ENCODE assay signal across 25 cellular contexts in the genomic region with DNA sequence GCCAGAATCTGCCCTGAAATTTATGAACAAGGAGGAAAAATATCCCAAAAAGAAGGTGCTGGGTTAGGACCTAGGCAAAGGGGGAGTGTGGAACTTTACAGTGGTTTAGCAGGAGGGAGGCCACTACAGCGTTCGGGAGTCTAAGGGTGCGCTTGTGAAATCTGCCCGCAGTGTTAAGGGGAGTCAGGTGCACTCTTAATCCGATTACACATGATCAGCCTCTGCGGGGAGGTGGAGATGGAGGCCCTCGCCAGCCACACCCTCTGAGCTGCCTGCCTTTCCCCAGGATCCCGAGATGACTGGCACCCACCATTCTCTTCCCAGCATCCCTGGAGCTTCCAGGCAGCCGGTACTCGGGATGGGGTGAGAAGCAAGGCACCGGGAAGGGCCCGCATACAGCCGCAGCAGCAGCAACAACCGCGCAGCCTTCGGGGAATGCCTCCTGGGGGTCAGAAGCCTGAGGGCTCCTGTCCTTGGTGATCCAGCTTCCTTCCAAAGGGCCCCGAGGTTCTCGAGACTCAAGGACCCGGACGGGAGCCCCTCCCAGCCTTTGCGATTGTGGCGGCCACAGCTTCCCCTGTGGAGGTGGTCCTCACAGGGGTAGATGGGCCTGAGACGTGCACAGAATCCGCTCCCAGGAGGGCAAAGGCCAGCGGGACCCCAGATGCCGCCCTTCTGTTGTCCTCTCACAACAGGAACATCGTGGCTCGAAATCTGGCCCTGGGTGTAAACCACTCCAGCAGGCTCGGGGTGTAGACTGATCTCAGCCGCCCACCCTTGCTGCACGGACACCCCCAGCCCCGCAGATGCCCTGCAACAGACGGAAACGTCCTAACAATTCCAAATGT. TPM values are rescaled to one million over a fixed set of nuclear protein-coding genes. Genes with fewer than 3 reads are reported as not detected.
A peak's percentile ranks its signal among the peaks of the same experiment; 100 is the strongest.
DNase-seq lines count a peak whose midpoint lies in the region; ATAC-seq and TF ChIP-seq lines count a peak whose summit lies in the region.
"Had no signal": no experiment of that assay in that cellular context is flagged by ENCODE, and none has a peak within 500 bp of the region (broad histone marks: within the 10 kb centered on the region; RNA-seq: fewer than 3 reads in every experiment).

No MANE protein-coding gene starts in this region.

- ATAC-seq in Right ventricle myocardium inferior = no peak
- no peak for ATAC-seq in heart right ventricle
- ATAC-seq in upper lobe of right lung = no peak

- H3K4me3 Mint-ChIP-seq in activated T-helper 1 cell treated with anti-CD3 and anti-CD28 coated beads, Interleukin-12 subunit alpha, Interleukin-12 subunit beta, Interleukin-2, Interleukin-4 antibody, amounts not matched to agents 30 ng/mL and 10 ng/mL and 1 ng/mL, durations not matched to agents 14 hours and 24 hours and 36 hours = no peak overlapping the region
- H3K4me3 Mint-ChIP-seq: CD4-positive, CD25-positive, alpha-beta regulatory T cell had no signal

- H3K36me3 ChIP-seq in heart right ventricle = no peaks in the 10 kb centered on the region
- H3K36me3 ChIP-seq in esophagus muscularis mucosa = no peaks in the 10 kb centered on the region
- no peaks in the 10 kb centered on the region for H3K36me3 ChIP-seq in upper lobe of right lung
- H3K36me3 ChIP-seq in esophagus squamous epithelium = no peaks in the 10 kb centered on the region
- H3K36me3 ChIP-seq: BE2C had no signal

- DNase-seq in Right ventricle myocardium inferior (ENCODE audit: missing footprints) = peak; percentile 57
- DNase-seq in heart right ventricle = no peak
- peak; percentile 87 to 95 for DNase-seq in NCI-H524 (lab: John Stamatoyannopoulos, UW)
- peak; percentile 91 for DNase-seq in esophagus muscularis mucosa (ENCODE audit: extremely low spot score)
- DNase-seq in upper lobe of right lung = peak; percentile 61
- DNase-seq in NOMO-1 (lab: John Stamatoyannopoulos, UW; ENCODE audit: unreplicated experiment in 2 of 2) = no peak
- DNase-seq in activated T-helper 1 cell treated with anti-CD3 and anti-CD28 coated beads, Interleukin-12 subunit alpha, Interleukin-12 subunit beta, Interleukin-2, Interleukin-4 antibody, amounts not matched to agents 30 ng/mL and 10 ng/mL and 1 ng/mL, durations not matched to agents 14 hours and 24 hours and 36 hours (ENCODE audit: low spot score) = no peak
- DNase-seq in esophagus squamous epithelium (lab: John Stamatoyannopoulos, UW) = no peak
- DNase-seq: BE2C; CD4-positive, CD25-positive, alpha-beta regulatory T cell; COR-L47; GF-D8; KG1; MV-4-11; NCI-H1417; NCI-H187 treated with DMSO at 0.1 percent for 48 hours; NCI-H2227 treated with DMSO at 0.1 percent for 48 hours; NCI-H526; NK-92 treated with Interleukin-12 subunit alpha and Interleukin-12 subunit beta, amount 100 ng/mL, for 24 hours; SHP77 treated with DMSO at 0.1 percent for 48 hours; SK-N-SH had no signal

- no peak overlapping the region for H3K4me3 ChIP-seq in heart right ventricle
- no peak overlapping the region for H3K4me3 ChIP-seq in esophagus muscularis mucosa
- no peak overlapping the region for H3K4me3 ChIP-seq in upper lobe of right lung
- no peak overlapping the region for H3K4me3 ChIP-seq in esophagus squamous epithelium

- TF ChIP-seq EP300 in esophagus muscularis mucosa (IDR thresholded peaks at IDR 0.05) = no peak

- no peak overlapping the region for H3K27ac ChIP-seq in heart right ventricle
- H3K27ac ChIP-seq in esophagus muscularis mucosa (replicated peaks in 1 of 4) = no peak overlapping the region
- no peak overlapping the region for H3K27ac ChIP-seq in upper lobe of right lung
- H3K27ac ChIP-seq in esophagus squamous epithelium = no peak overlapping the region

- 89 to 94% methylated on average over 34 of the region's 34 CpGs for WGBS in heart right ventricle, 2 donors
- WGBS in esophagus muscularis mucosa = 87% methylated on average over 24 of the region's 34 CpGs
- WGBS in esophagus squamous epithelium, 2 donors = 85 to 89% methylated on average over 10 to 19 of the region's 34 CpGs

- no peaks in the 10 kb centered on the region for H3K36me3 Mint-ChIP-seq in activated T-helper 1 cell treated with anti-CD3 and anti-CD28 coated beads, Interleukin-12 subunit alpha, Interleukin-12 subunit beta, Interleukin-2, Interleukin-4 antibody, amounts not matched to agents 30 ng/mL and 10 ng/mL and 1 ng/mL, durations not matched to agents 14 hours and 24 hours and 36 hours (ENCODE audit: low read depth)
- H3K36me3 Mint-ChIP-seq: CD4-positive, CD25-positive, alpha-beta regulatory T cell had no signal

- no peak overlapping the region for H3K27ac Mint-ChIP-seq in activated T-helper 1 cell treated with anti-CD3 and anti-CD28 coated beads, Interleukin-12 subunit alpha, Interleukin-12 subunit beta, Interleukin-2, Interleukin-4 antibody, amounts not matched to agents 30 ng/mL and 10 ng/mL and 1 ng/mL, durations not matched to agents 14 hours and 24 hours and 36 hours
- H3K27ac Mint-ChIP-seq: CD4-positive, CD25-positive, alpha-beta regulatory T cell had no signal

- intact Hi-C loops in Right ventricle myocardium inferior (cut with DNase I) = no loop called here
- intact Hi-C loops in heart right ventricle (cut with DNase I) = no loop called here
- intact Hi-C loops in esophagus muscularis mucosa (cut with DNase I) = no loop called here
- intact Hi-C loops in upper lobe of right lung (cut with DNase I) = no loop called here
- intact Hi-C loops in activated T-helper 1 cell treated with anti-CD3 and anti-CD28 coated beads, Interleukin-12 subunit alpha, Interleukin-12 subunit beta, Interleukin-2, Interleukin-4 antibody, amounts not matched to agents 30 ng/mL and 10 ng/mL and 1 ng/mL, durations not matched to agents 14 hours and 24 hours and 36 hours (cut with micrococcal nuclease) = no loop called here
- intact Hi-C loops in esophagus squamous epithelium (cut with DNase I) = no loop called here

- H3K4me1 ChIP-seq in heart right ventricle (no peaks in the 10 kb centered on the region), esophagus muscularis mucosa (no peaks in the 10 kb centered on the region), upper lobe of right lung (no peaks in the 10 kb centered on the region), esophagus squamous epithelium (no peaks in the 10 kb centered on the region)
- H3K4me1 ChIP-seq: BE2C had no signal

- TF ChIP-seq POLR2A in esophagus muscularis mucosa (IDR thresholded peaks at IDR 0.05; ENCODE audit: low read depth) (no peak), esophagus squamous epithelium (IDR thresholded peaks at IDR 0.05) (no peak)

- H3K4me1 Mint-ChIP-seq in activated T-helper 1 cell treated with anti-CD3 and anti-CD28 coated beads, Interleukin-12 subunit alpha, Interleukin-12 subunit beta, Interleukin-2, Interleukin-4 antibody, amounts not matched to agents 30 ng/mL and 10 ng/mL and 1 ng/mL, durations not matched to agents 14 hours and 24 hours and 36 hours (ENCODE audit: low read depth) = no peaks in the 10 kb centered on the region
- H3K4me1 Mint-ChIP-seq: CD4-positive, CD25-positive, alpha-beta regulatory T cell had no signal

- H3K9me3 Mint-ChIP-seq in activated T-helper 1 cell treated with anti-CD3 and anti-CD28 coated beads, Interleukin-12 subunit alpha, Interleukin-12 subunit beta, Interleukin-2, Interleukin-4 antibody, amounts not matched to agents 30 ng/mL and 10 ng/mL and 1 ng/mL, durations not matched to agents 14 hours and 24 hours and 36 hours = no peaks in the 10 kb centered on the region

- TF ChIP-seq CTCF in heart right ventricle (IDR thresholded peaks at IDR 0.05) = no peak
- TF ChIP-seq CTCF in esophagus muscularis mucosa (IDR thresholded peaks at IDR 0.05) = no peak
- TF ChIP-seq CTCF in upper lobe of right lung (IDR thresholded peaks at IDR 0.05) = no peak
- no peak for TF ChIP-seq CTCF in esophagus squamous epithelium (IDR thresholded peaks at IDR 0.05)

- H3K27me3 Mint-ChIP-seq in activated T-helper 1 cell treated with anti-CD3 and anti-CD28 coated beads, Interleukin-12 subunit alpha, Interleukin-12 subunit beta, Interleukin-2, Interleukin-4 antibody, amounts not matched to agents 30 ng/mL and 10 ng/mL and 1 ng/mL, durations not matched to agents 14 hours and 24 hours and 36 hours (ENCODE audit: insufficient read depth) = peaks cover 2% of the 10 kb centered on the region

- H3K9me3 ChIP-seq in heart right ventricle (no peaks in the 10 kb centered on the region), esophagus muscularis mucosa (no peaks in the 10 kb centered on the region), upper lobe of right lung (no peaks in the 10 kb centered on the region), esophagus squamous epithelium (no peaks in the 10 kb centered on the region)
- H3K9me3 ChIP-seq: BE2C, SK-N-SH had no signal

- H3K27me3 ChIP-seq in heart right ventricle = peaks cover 0 to 5% (median 0%) of the 10 kb centered on the region in 7 donors
- no peaks in the 10 kb centered on the region for H3K27me3 ChIP-seq in esophagus muscularis mucosa
- H3K27me3 ChIP-seq in upper lobe of right lung = no peaks in the 10 kb centered on the region
- H3K27me3 ChIP-seq in esophagus squamous epithelium = no peaks in the 10 kb centered on the region

RNA-seq across cellular contexts. Expression of a gene that starts 57.3 kb away (rescaled TPM):
- total RNA-seq in Right ventricle myocardium inferior (1.4 TPM), heart right ventricle (1 to 10 TPM in 4 of 10 donors, under 1 TPM in 4, not detected in 2; 0.28 to 10.0 (median 1.0) TPM), esophagus muscularis mucosa (10 to 100 TPM in 1 of 4 donors, 1 to 10 TPM in 2, not detected in 1; 1.2 to 13.8 (median 1.5) TPM), upper lobe of right lung (9.6 TPM), esophagus squamous epithelium (1 to 10 TPM; 2.5 to 6.1 (median 4.1) TPM)
- 1 to 10 TPM; 1.2 to 1.5 TPM for polyA plus RNA-seq in heart right ventricle
- 127 and 133 TPM in 2 replicates for total RNA-seq in activated T-helper 1 cell treated with anti-CD3 and anti-CD28 coated beads, Interleukin-12 subunit alpha, Interleukin-12 subunit beta, Interleukin-2, Interleukin-4 antibody, amounts not matched to agents 30 ng/mL and 10 ng/mL and 1 ng/mL, durations not matched to agents 14 hours and 24 hours and 36 hours
- total RNA-seq: A172, H1, HepG2, OCI-LY7 had no signal
- polyA plus RNA-seq: H1, HepG2 had no signal

Comparison
In these comparisons a context has a peak if more than half of its experiments do, and no peak if none do; other contexts are left out.
1. DNase-seq: peak in Right ventricle myocardium inferior (single experiment), NCI-H524 (2 of 2), esophagus muscularis mucosa (single experiment) and upper lobe of right lung (single experiment); none in heart right ventricle (0 of 2), NOMO-1 (0 of 2), activated T-helper 1 cell treated with anti-CD3 and anti-CD28 coated beads, Interleukin-12 subunit alpha, Interleukin-12 subunit beta, Interleukin-2, Interleukin-4 antibody, amounts not matched to agents 30 ng/mL and 10 ng/mL and 1 ng/mL, durations not matched to agents 14 hours and 24 hours and 36 hours (single experiment) and esophagus squamous epithelium (single experiment).